ENCODE assay signal across 13 cellular contexts in genomic region chr5:175915066-175916037, GRCh38. TPM values are rescaled to one million over a fixed set of nuclear protein-coding genes. Genes with fewer than 3 reads are reported as not detected.
DNase-seq lines count a peak whose midpoint lies in the region; ATAC-seq, FAIRE-seq and TF ChIP-seq lines count a peak whose summit lies in the region.
"Not testable (repeated sequence)": the region's sequence is repeated elsewhere in the genome, so short reads cannot be mapped to it uniquely, and the experiment has no call there.
"Had no signal": no experiment of that assay in that cellular context is flagged by ENCODE, and none has a peak within 500 bp of the region (broad histone marks: within the 10 kb centered on the region; RNA-seq: fewer than 3 reads in every experiment).

No MANE protein-coding gene starts in this region.

- intact Hi-C loops in HepG2 (cut with micrococcal nuclease; ENCODE audit: unreplicated experiment), result not testable (repeated sequence)

- H3K27ac Mint-ChIP-seq in T-helper 1 cell treated with Interleukin-12 subunit alpha and Interleukin-12 subunit beta and Interleukin-4 antibody, amounts not matched to agents 30 μg/mL and 1 μg/mL, for 36 hours, result peak overlapping the region; percentile 59
- H3K27ac Mint-ChIP-seq in activated naive CD4-positive, alpha-beta T cell treated with anti-CD3 and anti-CD28 coated beads, Interleukin-2, amount 10 ng/mL, durations not matched to agents 7 days and 5 days, result peak overlapping the region; percentile 38

- not testable (repeated sequence) for TF ChIP-seq EP300 in HepG2 (IDR thresholded peaks at IDR 0.05; ENCODE audit: low read depth in 2 of 2, low read length in 2 of 2); HepG2 (CRISPR knock-in tag; IDR thresholded peaks at IDR 0.05; ENCODE audit: borderline replicate concordance)

- peak; percentile 40 for FAIRE-seq in HepG2 (lab: Jason Lieb, UNC)

- not testable (repeated sequence) for H3K79me2 ChIP-seq in HepG2 (ENCODE audit: insufficient read depth, low read length)

- in situ Hi-C loops in HepG2 (cut with HindIII; ENCODE audit: extremely low pct_ligation_motif_present, low pct_unique_long_range_greater_than_20kb), result not testable (repeated sequence)

- not testable (repeated sequence) for H3K36me3 ChIP-seq in HepG2 (replicated peaks in 1 of 2; ENCODE audit: control insufficient read depth in 1 of 2, insufficient read depth in 2 of 2, low read length in 2 of 2)

- ATAC-seq in GM18502 (IDR thresholded peaks at IDR 0.05; ENCODE audit: poor library complexity, unreplicated experiment) (peak; percentile 62), GM19463 (IDR thresholded peaks at IDR 0.05; ENCODE audit: unreplicated experiment) (peak; percentile 61), HG02623 (IDR thresholded peaks at IDR 0.05; ENCODE audit: unreplicated experiment) (peak; percentile 56), HG03342 (IDR thresholded peaks at IDR 0.05; ENCODE audit: unreplicated experiment) (peak; percentile 60)
- ATAC-seq in HepG2, result not testable (repeated sequence)

- not testable (repeated sequence) for DNase-seq in activated naive CD4-positive, alpha-beta T cell treated with anti-CD3 and anti-CD28 coated beads, Interleukin-2, amount 10 ng/mL, durations not matched to agents 7 days and 5 days; HepG2 (ENCODE audit: low spot score)

- not testable (repeated sequence) for H3K9ac ChIP-seq in HepG2 (ENCODE audit: insufficient read depth, low read depth, low read length)

- H3K9me3 ChIP-seq in HepG2 (ENCODE audit: low read length), result not testable (repeated sequence)

- not testable (repeated sequence) for H3K4me1 Mint-ChIP-seq in T-helper 1 cell treated with Interleukin-12 subunit alpha and Interleukin-12 subunit beta and Interleukin-4 antibody, amounts not matched to agents 30 μg/mL and 1 μg/mL, for 36 hours (ENCODE audit: low read depth); activated naive CD4-positive, alpha-beta T cell treated with anti-CD3 and anti-CD28 coated beads, Interleukin-2, amount 10 ng/mL, durations not matched to agents 7 days and 5 days

- not testable (repeated sequence) for H3K9me3 Mint-ChIP-seq in T-helper 1 cell treated with Interleukin-12 subunit alpha and Interleukin-12 subunit beta and Interleukin-4 antibody, amounts not matched to agents 30 μg/mL and 1 μg/mL, for 36 hours; activated naive CD4-positive, alpha-beta T cell treated with anti-CD3 and anti-CD28 coated beads, Interleukin-2, amount 10 ng/mL, durations not matched to agents 7 days and 5 days

- not testable (repeated sequence) for H3K36me3 Mint-ChIP-seq in T-helper 1 cell treated with Interleukin-12 subunit alpha and Interleukin-12 subunit beta and Interleukin-4 antibody, amounts not matched to agents 30 μg/mL and 1 μg/mL, for 36 hours (ENCODE audit: low read depth); activated naive CD4-positive, alpha-beta T cell treated with anti-CD3 and anti-CD28 coated beads, Interleukin-2, amount 10 ng/mL, durations not matched to agents 7 days and 5 days

- H2AFZ ChIP-seq in HepG2 (ENCODE audit: low read length), result not testable (repeated sequence)

- H3K4me3 Mint-ChIP-seq in T-helper 1 cell treated with Interleukin-12 subunit alpha and Interleukin-12 subunit beta and Interleukin-4 antibody, amounts not matched to agents 30 μg/mL and 1 μg/mL, for 36 hours, result peak overlapping the region; percentile 48
- H3K4me3 Mint-ChIP-seq in activated naive CD4-positive, alpha-beta T cell treated with anti-CD3 and anti-CD28 coated beads, Interleukin-2, amount 10 ng/mL, durations not matched to agents 7 days and 5 days, result peak overlapping the region; percentile 11

- not testable (repeated sequence) for H3K4me1 ChIP-seq in HepG2 (ENCODE audit: insufficient read depth, low read length)

- H3K4me3 ChIP-seq in HepG2 (replicated peaks in 1 of 3; ENCODE audit: insufficient read depth in 1 of 3, low read depth in 2 of 3, low read length in 3 of 3), result not testable (repeated sequence)

- H3K27ac ChIP-seq in HepG2 (ENCODE audit: extremely low read length, insufficient read depth, low read length), result not testable (repeated sequence)

- H3K27me3 ChIP-seq in HepG2 (ENCODE audit: control insufficient read depth in 1 of 2, insufficient read depth in 2 of 2, low read length in 2 of 2), result not testable (repeated sequence)

- H3K4me2 ChIP-seq in HepG2 (ENCODE audit: low read depth, low read length), result not testable (repeated sequence)

- TSS peak; percentile 34 for BruUV-seq in HepG2 (replicated peaks; lab: Mats Ljungman, UMichigan)

- H4K20me1 ChIP-seq in HepG2 (ENCODE audit: insufficient read depth, low read length), result not testable (repeated sequence)

- not testable (repeated sequence) for TF ChIP-seq CTCF in HepG2 (CRISPR knock-in tag; IDR thresholded peaks at IDR 0.05)

- POLR2A ChIA-PET in HepG2 (lab: Yijun Ruan, JAX), result not testable (repeated sequence)

- 73% methylated on average over 5 of the region's 7 CpGs for WGBS in HepG2 (ENCODE audit: low lambda C conversion rate)

- not testable (repeated sequence) for TF ChIP-seq RAD21 in HepG2 (CRISPR knock-in tag; IDR thresholded peaks at IDR 0.05)

- not testable (repeated sequence) for H3K27me3 Mint-ChIP-seq in T-helper 1 cell treated with Interleukin-12 subunit alpha and Interleukin-12 subunit beta and Interleukin-4 antibody, amounts not matched to agents 30 μg/mL and 1 μg/mL, for 36 hours (ENCODE audit: low read depth); activated naive CD4-positive, alpha-beta T cell treated with anti-CD3 and anti-CD28 coated beads, Interleukin-2, amount 10 ng/mL, durations not matched to agents 7 days and 5 days

- TF ChIP-seq POLR2A in HepG2 (IDR thresholded peaks at IDR 0.05; ENCODE audit: insufficient read depth in 1 of 2, low read depth in 2 of 2, low read length in 2 of 2), result not testable (repeated sequence)

- CTCF ChIA-PET in activated naive CD4-positive, alpha-beta T cell treated with anti-CD3 and anti-CD28 coated beads, Interleukin-2, amount 10 ng/mL, durations not matched to agents 7 days and 5 days (lab: Charles Lee); HepG2 (lab: Yijun Ruan, JAX; ENCODE audit: low intra/inter-chr PET ratio, low total read pairs): not testable (repeated sequence)

RNA-seq across cellular contexts. Expression of gene CPLX2, which starts 44.0 kb away (rescaled TPM):
- 76.7 and 78.2 TPM in 2 replicates for total RNA-seq in HepG2 (2016; rRNA removed; fragmentation: Illumina TruSeq; extraction: Trizol)
- total RNA-seq in HepG2 (2016; cell fraction: cytosol; rRNA removed; fragmentation: Illumina TruSeq; extraction: Trizol; ENCODE audit: low read depth), result 5.2 and 5.6 TPM in 2 replicates
- 71.9 and 77.2 TPM in 2 replicates for total RNA-seq in HepG2 (2016; cell fraction: insoluble cytoplasmic fraction; rRNA removed; fragmentation: Illumina TruSeq; extraction: Trizol)
- 30.7 and 32.7 TPM in 2 replicates for total RNA-seq in HepG2 (2016; cell fraction: membrane; rRNA removed; fragmentation: Illumina TruSeq; extraction: Trizol)
- total RNA-seq in HepG2 (2016; cell fraction: nucleus; rRNA removed; fragmentation: Illumina TruSeq; extraction: Trizol), result 36.3 and 39.1 TPM in 2 replicates
- polyA plus RNA-seq in HepG2 (2011; rRNA removed), result 8.3 and 15.9 TPM in 2 replicates
- 7.9 and 22.0 TPM in 2 replicates for polyA plus RNA-seq in HepG2 (2011; cell fraction: cytosol; rRNA removed)
- 10.3 and 30.4 TPM in 2 replicates for polyA plus RNA-seq in HepG2 (2011; cell fraction: nucleus; rRNA removed)
- polyA plus RNA-seq in HepG2 (2012), result 15.3 and 18.2 TPM in 2 replicates
- 3.4 and 4.4 TPM in 2 replicates for polyA plus RNA-seq in HepG2 (2016; cell fraction: cytosol; fragmentation: Illumina TruSeq; extraction: Trizol; ENCODE audit: low read depth)
- polyA plus RNA-seq in HepG2 (2016; cell fraction: insoluble cytoplasmic fraction; fragmentation: Illumina TruSeq; extraction: Trizol; ENCODE audit: low read depth), result 78.3 and 86.6 TPM in 2 replicates
- 24.2 and 24.8 TPM in 2 replicates for polyA plus RNA-seq in HepG2 (2016; cell fraction: membrane; fragmentation: Illumina TruSeq; extraction: Trizol; ENCODE audit: low read depth)
- polyA plus RNA-seq in HepG2 (2016; cell fraction: nucleus; fragmentation: Illumina TruSeq; extraction: Trizol; ENCODE audit: insufficient read depth, low read depth), result 69.9 and 75.7 TPM in 2 replicates
- 27.3 TPM in 1 of 2 replicates, not detected in the other for polyA minus RNA-seq in HepG2 (2011; rRNA and poly(A)+ RNA removed; ENCODE audit: low replicate concordance)
- 4.8 and 16.6 TPM in 2 replicates for polyA minus RNA-seq in HepG2 (2011; cell fraction: cytosol; rRNA and poly(A)+ RNA removed)
- 4.5 and 6.4 TPM in 2 replicates for polyA minus RNA-seq in HepG2 (2011; cell fraction: nucleus; rRNA and poly(A)+ RNA removed)
- total RNA-seq: activated B cell treated with CpG ODN at 0.5 μM for 24 hours, fibroblast of villous mesenchyme, kidney epithelial cell, pulmonary artery endothelial cell, smooth muscle cell, thoracic aorta had no signal
- polyA plus RNA-seq: smooth muscle cell had no signal

RNA-seq across cellular contexts. Expression of gene THOC3, which starts 52.8 kb away (rescaled TPM):
- total RNA-seq in HepG2 (2016; rRNA removed; fragmentation: Illumina TruSeq; extraction: Trizol), result 95.1 and 125 TPM in 2 replicates
- total RNA-seq in HepG2 (2016; cell fraction: cytosol; rRNA removed; fragmentation: Illumina TruSeq; extraction: Trizol; ENCODE audit: low read depth), result 24.4 and 29.7 TPM in 2 replicates
- total RNA-seq in HepG2 (2016; cell fraction: insoluble cytoplasmic fraction; rRNA removed; fragmentation: Illumina TruSeq; extraction: Trizol), result 98.6 and 131 TPM in 2 replicates
- 38.2 and 39.4 TPM in 2 replicates for total RNA-seq in HepG2 (2016; cell fraction: membrane; rRNA removed; fragmentation: Illumina TruSeq; extraction: Trizol)
- 41.6 and 47.4 TPM in 2 replicates for total RNA-seq in HepG2 (2016; cell fraction: nucleus; rRNA removed; fragmentation: Illumina TruSeq; extraction: Trizol)
- polyA plus RNA-seq in HepG2 (2011; rRNA removed), result 54.6 and 86.7 TPM in 2 replicates
- 51.6 and 56.5 TPM in 2 replicates for polyA plus RNA-seq in HepG2 (2011; cell fraction: cytosol; rRNA removed)
- polyA plus RNA-seq in HepG2 (2011; cell fraction: nucleus; rRNA removed), result 17.3 and 20.8 TPM in 2 replicates
- 24.3 and 40.9 TPM in 2 replicates for polyA plus RNA-seq in HepG2 (2012)
- polyA plus RNA-seq in HepG2 (2016; cell fraction: cytosol; fragmentation: Illumina TruSeq; extraction: Trizol; ENCODE audit: low read depth), result 18.3 and 23.8 TPM in 2 replicates
- polyA plus RNA-seq in HepG2 (2016; cell fraction: insoluble cytoplasmic fraction; fragmentation: Illumina TruSeq; extraction: Trizol; ENCODE audit: low read depth), result 122 and 138 TPM in 2 replicates
- polyA plus RNA-seq in HepG2 (2016; cell fraction: membrane; fragmentation: Illumina TruSeq; extraction: Trizol; ENCODE audit: low read depth), result 25.8 and 36.5 TPM in 2 replicates
- 52.5 and 67.8 TPM in 2 replicates for polyA plus RNA-seq in HepG2 (2016; cell fraction: nucleus; fragmentation: Illumina TruSeq; extraction: Trizol; ENCODE audit: insufficient read depth, low read depth)
- 26.7 and 64.8 TPM in 2 replicates for polyA minus RNA-seq in HepG2 (2011; rRNA and poly(A)+ RNA removed; ENCODE audit: low replicate concordance)
- polyA minus RNA-seq in HepG2 (2011; cell fraction: cytosol; rRNA and poly(A)+ RNA removed), result 30.4 and 34.8 TPM in 2 replicates
- 22.3 and 31.0 TPM in 2 replicates for polyA minus RNA-seq in HepG2 (2011; cell fraction: nucleus; rRNA and poly(A)+ RNA removed)
